ENCODE assay signal across 8 cellular contexts in genomic region chr1:153568367-153569099, GRCh38. TPM values are rescaled to one million over a fixed set of nuclear protein-coding genes. Genes with fewer than 3 reads are reported as not detected.
A peak's percentile ranks its signal among the peaks of the same experiment; 100 is the strongest.
DNase-seq lines count a peak whose midpoint lies in the region; ATAC-seq and TF ChIP-seq lines count a peak whose summit lies in the region.

No MANE protein-coding gene starts in this region.

- no peak for ATAC-seq in thoracic aorta (ENCODE audit: insufficient number of reproducible peaks, low FRiP score, low read depth)
- no peak for ATAC-seq in GM21390 (IDR thresholded peaks at IDR 0.05; ENCODE audit: unreplicated experiment)

- H3K36me3 Mint-ChIP-seq in activated naive CD8-positive, alpha-beta T cell: no peaks in the 10 kb centered on the region
- no peaks in the 10 kb centered on the region for H3K36me3 Mint-ChIP-seq in osteocyte (ENCODE audit: unreplicated experiment)

- no peaks in the 10 kb centered on the region for H3K9me3 ChIP-seq in thoracic aorta

- H3K27ac Mint-ChIP-seq in activated naive CD8-positive, alpha-beta T cell: peak overlapping the region; percentile 78
- H3K27ac Mint-ChIP-seq in osteocyte (ENCODE audit: unreplicated experiment): peak overlapping the region; percentile 98

- H3K4me3 ChIP-seq in thoracic aorta: peak overlapping the region; percentile 63

- H3K4me1 ChIP-seq in thoracic aorta (ENCODE audit: control insufficient read depth in 1 of 2, low read depth in 2 of 2): peaks cover 33 to 56% of the 10 kb centered on the region in 2 donors

- no peaks in the 10 kb centered on the region for H3K36me3 ChIP-seq in thoracic aorta

- no peaks in the 10 kb centered on the region for H3K27me3 ChIP-seq in thoracic aorta (replicated peaks; ENCODE audit: insufficient read depth)

- no peaks in the 10 kb centered on the region for H3K27me3 Mint-ChIP-seq in activated naive CD8-positive, alpha-beta T cell
- H3K27me3 Mint-ChIP-seq in osteocyte (ENCODE audit: unreplicated experiment): no peaks in the 10 kb centered on the region

- peak; percentile 99 for TF ChIP-seq CTCF in osteocyte (IDR thresholded peaks at IDR 0.05)
- TF ChIP-seq CTCF in thoracic aorta (IDR thresholded peaks at IDR 0.05): peak; percentile 99

- DNase-seq in ELR (ENCODE audit: low read depth) (peak; percentile 95), NCI-H1092 treated with DMSO at 0.1 percent for 48 hours (lab: John Stamatoyannopoulos, UW) (peak; percentile 89), SKM-1 treated with dmso at 0.1 percent for 144 hours (lab: John Stamatoyannopoulos, UW; ENCODE audit: unreplicated experiment) (peak; percentile 85), head of caudate nucleus (peak; percentile 74 to 96 (median 88)), osteocyte (ENCODE audit: extremely low spot score, unreplicated experiment) (peak; percentile 97), thoracic aorta (ENCODE audit: low spot score) (peak; percentile 60)

- peaks cover 47% of the 10 kb centered on the region for H3K4me1 Mint-ChIP-seq in activated naive CD8-positive, alpha-beta T cell (ENCODE audit: low read depth)
- H3K4me1 Mint-ChIP-seq in osteocyte (ENCODE audit: unreplicated experiment): peaks cover 62% of the 10 kb centered on the region

- peak overlapping the region; percentile 50 for H3K4me3 Mint-ChIP-seq in activated naive CD8-positive, alpha-beta T cell
- H3K4me3 Mint-ChIP-seq in osteocyte (ENCODE audit: unreplicated experiment): peak overlapping the region; percentile 34

- H3K27ac ChIP-seq in thoracic aorta: peak overlapping the region; percentile 76 to 98

- intact Hi-C loops in head of caudate nucleus (cut with DNase I): loop anchor here (1.0 kb wide), 1 partner anchor 58 kb away; no protein-coding TSS in a partner anchor

- H3K9me3 Mint-ChIP-seq in activated naive CD8-positive, alpha-beta T cell (ENCODE audit: low read depth): no peaks in the 10 kb centered on the region
- no peaks in the 10 kb centered on the region for H3K9me3 Mint-ChIP-seq in osteocyte (ENCODE audit: unreplicated experiment)

RNA-seq across cellular contexts. Expression of gene S100A2, which starts 2.9 kb away (rescaled TPM):
- 8.9 and 11.7 TPM in 2 replicates for total RNA-seq in osteocyte
- total RNA-seq in thoracic aorta: 1 to 10 TPM; 1.1 to 2.9 TPM

RNA-seq across cellular contexts. Expression of gene S100A3, which starts 19.5 kb away (rescaled TPM):
- total RNA-seq in osteocyte (5.7 and 7.5 TPM in 2 replicates), thoracic aorta (10 to 100 TPM in 1 of 2 donors, 1 to 10 TPM in 1; 3.1 to 25.0 TPM)

RNA-seq across cellular contexts. Expression of gene S100A4, which starts 22.9 kb away (rescaled TPM):
- total RNA-seq in osteocyte: 337 and 353 TPM in 2 replicates
- total RNA-seq in thoracic aorta: 1,000 to 10,000 TPM in 1 of 2 donors, 100 to 1,000 TPM in 1; 514 to 1,429 TPM

RNA-seq across cellular contexts. Expression of gene S100A5, which starts 27.8 kb away (rescaled TPM):
- 1.0 TPM in 1 of 2 replicates, not detected in the other for total RNA-seq in osteocyte
- not detected for total RNA-seq in thoracic aorta

RNA-seq across cellular contexts. Expression of gene S100A6, which starts 32.7 kb away (rescaled TPM):
- 0.99 and 1.1 TPM in 2 replicates for total RNA-seq in osteocyte
- 100 to 1,000 TPM; 367 to 608 TPM for total RNA-seq in thoracic aorta
